In genomic region chr17:28865946-28866752, GRCh38 we compare ENCODE assay signal across 1 cellular context.
TF ChIP-seq lines count a peak whose summit lies in the region.

No MANE protein-coding gene starts in this region.

TF ChIP-seq in K562, 482 proteins besides CTCF, POLR2A, EP300 and RAD21 (continued from another document):
- TF ChIP-seq GTF3C2 (IDR thresholded peaks at IDR 0.05; ENCODE audit: borderline replicate concordance, extremely low read depth, insufficient read length) (no peak), ATF7 (IDR thresholded peaks at IDR 0.05) (no peak), PHF8 (IDR thresholded peaks at IDR 0.05; ENCODE audit: borderline replicate concordance, low read length) (no peak), THAP12 (CRISPR knock-in tag; IDR thresholded peaks at IDR 0.05) (no peak), ZBTB33 (CRISPR knock-in tag; IDR thresholded peaks at IDR 0.05) (no peak), GABPA (tag; conservative IDR thresholded peaks at IDR 0.05; ENCODE audit: low read depth) (0 out of 2 replicates have a peak, but pooled peaks have one; percentile 15), TCF3 (CRISPR knock-in tag; IDR thresholded peaks at IDR 0.05) (no peak), U2AF2 (optimal IDR thresholded peaks at IDR 0.05; ENCODE audit: low read depth, low read length) (no peak)
